In genomic region chr7:124037902-124038301, GRCh38 we compare ENCODE assay signal across 5 cellular contexts. TPM values are rescaled to one million over a fixed set of nuclear protein-coding genes. Genes with fewer than 3 reads are reported as not detected.
"Had no signal": no experiment of that assay in that cellular context is flagged by ENCODE, and none has a peak within 500 bp of the region (broad histone marks: within the 10 kb centered on the region; RNA-seq: fewer than 3 reads in every experiment).

No MANE protein-coding gene starts in this region.

RNA-seq across cellular contexts. Expression of gene TMEM229A, which starts 5.0 kb away (rescaled TPM):
- total RNA-seq: HepG2, HT1080, IMR-90, K562 had no signal
- polyA plus RNA-seq: HepG2, IgD-negative memory B cell, IMR-90, K562 had no signal
